In genomic region chr16:1557576-1557975, GRCh38 we compare ENCODE assay signal across 12 cellular contexts.
"Had no signal": no experiment of that assay in that cellular context is flagged by ENCODE, and none has a peak within 500 bp of the region (broad histone marks: within the 10 kb centered on the region; RNA-seq: fewer than 3 reads in every experiment).

No MANE protein-coding gene starts in this region.

- H3K36me3 Mint-ChIP-seq: activated naive CD4-positive, alpha-beta T cell treated with anti-CD3 and anti-CD28 coated beads, Interleukin-2, amount 50 U/mL, for 24 hours had no signal

- DNase-seq: activated CD4-positive, CD25-positive, alpha-beta regulatory T cell treated with anti-CD3 and anti-CD28 coated beads, Interleukin-2, amount 50 U/mL, for 72 hours; activated effector memory CD4-positive, alpha-beta T cell treated with Interleukin-2 at 50 U/mL for 16 hours; cerebellar nuclear complex; cortex of kidney; gastrocnemius medialis; immature natural killer cell; left ventricle myocardium superior; sigmoid colon; stimulated activated CD4-positive, alpha-beta T cell treated with anti-CD3 and anti-CD28 coated beads, Interleukin-4, amount 100 ng/mL, for 4 hours had no signal

- H3K27ac ChIP-seq: gastrocnemius medialis, neutrophil, sigmoid colon had no signal

- H3K27me3 Mint-ChIP-seq: activated naive CD4-positive, alpha-beta T cell treated with anti-CD3 and anti-CD28 coated beads, Interleukin-2, amount 50 U/mL, for 24 hours; stimulated activated memory B cell treated with anti-CD40 and anti-IgM and Interleukin-4, amounts not matched to agents 10 μg/mL and 1 μg/mL and 100 μg/mL, for 72 hours had no signal

- H3K4me1 Mint-ChIP-seq: immature natural killer cell; stimulated activated memory B cell treated with anti-CD40 and anti-IgM and Interleukin-4, amounts not matched to agents 10 μg/mL and 1 μg/mL and 100 μg/mL, for 72 hours had no signal

- H3K9me3 ChIP-seq: gastrocnemius medialis, neutrophil, sigmoid colon had no signal

- H3K27ac Mint-ChIP-seq: stimulated activated memory B cell treated with anti-CD40 and anti-IgM and Interleukin-4, amounts not matched to agents 10 μg/mL and 1 μg/mL and 100 μg/mL, for 72 hours had no signal

- H3K4me3 ChIP-seq: gastrocnemius medialis, sigmoid colon had no signal

- H3K36me3 ChIP-seq: neutrophil had no signal

- H3K4me3 Mint-ChIP-seq: activated naive CD4-positive, alpha-beta T cell treated with anti-CD3 and anti-CD28 coated beads, Interleukin-2, amount 50 U/mL, for 24 hours; immature natural killer cell; stimulated activated memory B cell treated with anti-CD40 and anti-IgM and Interleukin-4, amounts not matched to agents 10 μg/mL and 1 μg/mL and 100 μg/mL, for 72 hours had no signal

- H3K9me3 Mint-ChIP-seq: activated naive CD4-positive, alpha-beta T cell treated with anti-CD3 and anti-CD28 coated beads, Interleukin-2, amount 50 U/mL, for 24 hours; immature natural killer cell; stimulated activated memory B cell treated with anti-CD40 and anti-IgM and Interleukin-4, amounts not matched to agents 10 μg/mL and 1 μg/mL and 100 μg/mL, for 72 hours had no signal

- ATAC-seq: gastrocnemius medialis; left ventricle myocardium superior; stimulated activated memory B cell treated with anti-CD40 and anti-IgM and Interleukin-4, amounts not matched to agents 10 μg/mL and 1 μg/mL and 100 μg/mL, for 72 hours had no signal

- H3K27me3 ChIP-seq: gastrocnemius medialis, neutrophil, sigmoid colon had no signal
